ENCODE assay signal across 15 cellular contexts in genomic region chr3:20747736-20748135, GRCh38.
DNase-seq lines count a peak whose midpoint lies in the region; ATAC-seq and TF ChIP-seq lines count a peak whose summit lies in the region.
"Had no signal": no experiment of that assay in that cellular context is flagged by ENCODE, and none has a peak within 500 bp of the region (broad histone marks: within the 10 kb centered on the region; RNA-seq: fewer than 3 reads in every experiment).

No MANE protein-coding gene starts in this region.

- TF ChIP-seq CTCF in smooth muscle cell (IDR thresholded peaks at IDR 0.05; ENCODE audit: borderline replicate concordance, insufficient read depth, poor library complexity, severe bottlenecking) = no peak

- peak overlapping the region; percentile 56 for H3K27ac ChIP-seq in smooth muscle cell (ENCODE audit: low read depth)
- H3K27ac ChIP-seq: BLaER1 treated with 17β-estradiol and CSF1 and Interleukin-3, amounts not matched to agents 10 nM and 100 nM had no signal

- no peaks in the 10 kb centered on the region for H3K27me3 ChIP-seq in smooth muscle cell (ENCODE audit: low read depth)
- H3K27me3 ChIP-seq: BLaER1 treated with 17β-estradiol and CSF1 and Interleukin-3, amounts not matched to agents 10 nM and 100 nM had no signal

- 61% methylated on average over 1 of the region's 1 CpG for WGBS in smooth muscle cell (ENCODE audit: low lambda C conversion rate)

- H3K36me3 ChIP-seq in smooth muscle cell (ENCODE audit: low read depth) = no peaks in the 10 kb centered on the region
- H3K36me3 ChIP-seq: BLaER1 treated with 17β-estradiol and CSF1 and Interleukin-3, amounts not matched to agents 10 nM and 100 nM had no signal

- no peaks in the 10 kb centered on the region for H3K9me3 ChIP-seq in smooth muscle cell (replicated peaks; ENCODE audit: low read depth)
- H3K9me3 ChIP-seq: BLaER1 treated with 17β-estradiol and CSF1 and Interleukin-3, amounts not matched to agents 10 nM and 100 nM had no signal

- no peak overlapping the region for H3K9ac ChIP-seq in smooth muscle cell (ENCODE audit: low read depth)
- H3K9ac ChIP-seq: BLaER1 treated with 17β-estradiol and CSF1 and Interleukin-3, amounts not matched to agents 10 nM and 100 nM had no signal

- no peaks in the 10 kb centered on the region for H3K79me2 ChIP-seq in smooth muscle cell (ENCODE audit: low read depth)

- H4K20me1 ChIP-seq in smooth muscle cell (ENCODE audit: low read depth) = no peaks in the 10 kb centered on the region
- H4K20me1 ChIP-seq: BLaER1 treated with 17β-estradiol and CSF1 and Interleukin-3, amounts not matched to agents 10 nM and 100 nM had no signal

- no peak overlapping the region for H2AFZ ChIP-seq in smooth muscle cell (ENCODE audit: low read depth)

- H3K4me3 ChIP-seq in smooth muscle cell = no peak overlapping the region
- H3K4me3 ChIP-seq: BLaER1 treated with 17β-estradiol and CSF1 and Interleukin-3, amounts not matched to agents 10 nM and 100 nM had no signal

- peaks cover 23% of the 10 kb centered on the region for H3K4me1 ChIP-seq in smooth muscle cell (ENCODE audit: low read depth)
- H3K4me1 ChIP-seq: BLaER1 treated with 17β-estradiol and CSF1 and Interleukin-3, amounts not matched to agents 10 nM and 100 nM had no signal

- peak overlapping the region; percentile 51 for H3K4me2 ChIP-seq in smooth muscle cell
- H3K4me2 ChIP-seq: BLaER1 treated with 17β-estradiol and CSF1 and Interleukin-3, amounts not matched to agents 10 nM and 100 nM had no signal

- ATAC-seq in GM21423 (IDR thresholded peaks at IDR 0.05; ENCODE audit: unreplicated experiment) (no peak), HG03521 (IDR thresholded peaks at IDR 0.05; ENCODE audit: unreplicated experiment) (no peak)

- no peaks in the 10 kb centered on the region for H3F3A ChIP-seq in smooth muscle cell (ENCODE audit: low read depth)

- DNase-seq in GM03348 (ENCODE audit: low spot score) = peak; percentile 24
- peak; percentile 88 for DNase-seq in amniotic epithelial cell (ENCODE audit: low read depth)
- DNase-seq in fibroblast of peridontal ligament (ENCODE audit: extremely low read depth) = peak; percentile 6
- DNase-seq in smooth muscle cell (lab: John Stamatoyannopoulos, UW; ENCODE audit: unreplicated experiment) = no peak
- no peak for DNase-seq in NCI-H82 treated with DMSO at 0.1 percent for 48 hours (lab: John Stamatoyannopoulos, UW; ENCODE audit: unreplicated experiment)
- DNase-seq: ACHN; GOT3; NCI-H1436; NCI-H345; NCI-H526 treated with DMSO at 0.1 percent for 48 hours; NK-92 treated with Interleukin-12 subunit alpha and Interleukin-12 subunit beta, amount 100 ng/mL, for 24 hours; OCI-M1 had no signal

Comparison
In these comparisons a context has a peak if more than half of its experiments do, and no peak if none do; other contexts are left out.
1. DNase-seq: peak in GM03348 (single experiment), amniotic epithelial cell (single experiment) and fibroblast of peridontal ligament (single experiment); none in smooth muscle cell (single experiment) and NCI-H82 treated with DMSO at 0.1 percent for 48 hours (single experiment).